In genomic region chr18:75638597-75639467, GRCh38 we compare ENCODE assay signal across 9 cellular contexts.
DNase-seq lines count a peak whose midpoint lies in the region; ATAC-seq and TF ChIP-seq lines count a peak whose summit lies in the region.
"Had no signal": no experiment of that assay in that cellular context is flagged by ENCODE, and none has a peak within 500 bp of the region (broad histone marks: within the 10 kb centered on the region; RNA-seq: fewer than 3 reads in every experiment).

No MANE protein-coding gene starts in this region.

- H3K9me3 ChIP-seq in GM23248 (ENCODE audit: low read depth) = no peaks in the 10 kb centered on the region
- H3K9me3 ChIP-seq in CD4-positive, alpha-beta T cell (ENCODE audit: control insufficient read depth, low read length) = no peaks in the 10 kb centered on the region

- H3K27me3 ChIP-seq in GM23248 (replicated peaks; ENCODE audit: insufficient read depth) = peaks cover 16% of the 10 kb centered on the region
- H3K27me3 ChIP-seq in CD4-positive, alpha-beta T cell (ENCODE audit: control insufficient read depth, insufficient read depth, low read length) = no peaks in the 10 kb centered on the region

- intact Hi-C loops in sciatic nerve (cut with DNase I) = no loop called here
- intact Hi-C loops in CD4-positive, alpha-beta T cell (cut with DNase I, micrococcal nuclease) = no loop called here

- peaks cover 11% of the 10 kb centered on the region for H3K4me1 ChIP-seq in GM23248 (ENCODE audit: insufficient read depth)

- H3K79me2 ChIP-seq in GM23248 (ENCODE audit: insufficient read depth) = no peaks in the 10 kb centered on the region

- H3K9ac ChIP-seq in GM23248 = 0 out of 2 replicates have a peak overlapping the region, but pooled peaks have one; percentile 19

- no peaks in the 10 kb centered on the region for H3K36me3 ChIP-seq in GM23248 (ENCODE audit: low read depth)

- no peaks in the 10 kb centered on the region for H3K9me2 ChIP-seq in GM23248 (ENCODE audit: insufficient read depth)

- peaks cover 6% of the 10 kb centered on the region for H3K27me3 Mint-ChIP-seq in CD4-positive, alpha-beta T cell

- in situ Hi-C loops in GM23248 (cut with MboI) = no loop called here

- no peaks in the 10 kb centered on the region for H3K36me3 Mint-ChIP-seq in CD4-positive, alpha-beta T cell (ENCODE audit: low read depth)

- H3K4me3 Mint-ChIP-seq in CD4-positive, alpha-beta T cell = no peak overlapping the region

- H4K20me1 ChIP-seq in GM23248 (ENCODE audit: insufficient read depth) = no peaks in the 10 kb centered on the region

- no peak overlapping the region for H3K27ac Mint-ChIP-seq in CD4-positive, alpha-beta T cell

- peak; percentile 87 for ATAC-seq in sciatic nerve
- ATAC-seq in CD4-positive, alpha-beta T cell (ENCODE audit: poor library complexity) = no peak
- ATAC-seq in GM21390 (IDR thresholded peaks at IDR 0.05; ENCODE audit: unreplicated experiment) = no peak

- no peak for TF ChIP-seq CTCF in CD4-positive, alpha-beta T cell (IDR thresholded peaks at IDR 0.05)

- peak overlapping the region; percentile 87 for H3K4me2 ChIP-seq in GM23248 (ENCODE audit: unreplicated experiment)

- DNase-seq in GM23248 (peak; percentile 78), anterior cingulate cortex (lab: John Stamatoyannopoulos, UW) (peak in 47 of 58 donors; percentile 9 to 80 (median 53)), hypothalamus (lab: John Stamatoyannopoulos, UW) (peak in 42 of 51 donors; percentile 8 to 90 (median 42)), sciatic nerve (ENCODE audit: low spot score) (no peak), NCI-H2196 treated with DMSO at 0.1 percent for 48 hours (lab: John Stamatoyannopoulos, UW; ENCODE audit: unreplicated experiment) (no peak), HUDEP-2 (lab: John Stamatoyannopoulos, UW; ENCODE audit: unreplicated experiment in 76 of 76) (no peak)
- no peak for DNase-seq in CD4-positive, alpha-beta T cell
- DNase-seq: activated T-cell treated with anti-CD3 and anti-CD28 coated beads, Interleukin-2, amount 50 U/mL, for 48 hours had no signal

- no peaks in the 10 kb centered on the region for H3K9me3 Mint-ChIP-seq in CD4-positive, alpha-beta T cell

- CTCF ChIA-PET in CD4-positive, alpha-beta T cell (lab: Charles Lee) = no interaction called here

- peaks cover 23% of the 10 kb centered on the region for H3F3A ChIP-seq in GM23248 (ENCODE audit: insufficient read depth)

- no peaks in the 10 kb centered on the region for H3K4me1 Mint-ChIP-seq in CD4-positive, alpha-beta T cell (ENCODE audit: low read depth)

- POLR2A ChIA-PET in CD4-positive, alpha-beta T cell (lab: Charles Lee) = no interaction called here

- H3K4me3 ChIP-seq in GM23248 = peak overlapping the region; percentile 56

- H3K27ac ChIP-seq in GM23248 = peak overlapping the region; percentile 30
- H3K27ac ChIP-seq in CD4-positive, alpha-beta T cell (ENCODE audit: low read depth, low read length) = no peak overlapping the region

- 3 to 5% methylated on average over 31 of the region's 31 CpGs for WGBS in GM23248 (ENCODE audit: low coverage in 1 of 2, low lambda C conversion rate in 2 of 2, missing lambda C conversion rate in 2 of 2), 2 experiments

- no peak overlapping the region for H2AFZ ChIP-seq in GM23248

Comparison
In these comparisons a context has a peak if more than half of its experiments do, and no peak if none do; other contexts are left out.
1. DNase-seq: peak in GM23248 (single experiment), anterior cingulate cortex (47 of 58) and hypothalamus (42 of 51); none in sciatic nerve (single experiment), NCI-H2196 treated with DMSO at 0.1 percent for 48 hours (single experiment), HUDEP-2 (0 of 76) and CD4-positive, alpha-beta T cell (0 of 10).